ENCODE assay signal across 1 cellular context in genomic region chr3:69244036-69244435, GRCh38.
TF ChIP-seq lines count a peak whose summit lies in the region.

No MANE protein-coding gene starts in this region.

TF ChIP-seq in GM23338, 12 proteins besides CTCF, POLR2A, EP300 and RAD21 (continued from another document):
- TF ChIP-seq ZNF462 (CRISPR knock-in tag; IDR thresholded peaks at IDR 0.05), result no peak
- no peak for TF ChIP-seq EZH2phosphoT487 (IDR thresholded peaks at IDR 0.05; ENCODE audit: unreplicated experiment)
- TF ChIP-seq ZNF331 (CRISPR knock-in tag; IDR thresholded peaks at IDR 0.05; ENCODE audit: low read depth), result no peak
- TF ChIP-seq CREB1 (CRISPR knock-in tag; IDR thresholded peaks at IDR 0.05; ENCODE audit: low read depth), result no peak
- no peak for TF ChIP-seq JUNB (IDR thresholded peaks at IDR 0.05; ENCODE audit: unreplicated experiment)
- TF ChIP-seq ETS1 (IDR thresholded peaks at IDR 0.05), result no peak
- no peak for TF ChIP-seq POLR2AphosphoS5 (IDR thresholded peaks at IDR 0.05; ENCODE audit: low read depth)
